In the genomic region with DNA sequence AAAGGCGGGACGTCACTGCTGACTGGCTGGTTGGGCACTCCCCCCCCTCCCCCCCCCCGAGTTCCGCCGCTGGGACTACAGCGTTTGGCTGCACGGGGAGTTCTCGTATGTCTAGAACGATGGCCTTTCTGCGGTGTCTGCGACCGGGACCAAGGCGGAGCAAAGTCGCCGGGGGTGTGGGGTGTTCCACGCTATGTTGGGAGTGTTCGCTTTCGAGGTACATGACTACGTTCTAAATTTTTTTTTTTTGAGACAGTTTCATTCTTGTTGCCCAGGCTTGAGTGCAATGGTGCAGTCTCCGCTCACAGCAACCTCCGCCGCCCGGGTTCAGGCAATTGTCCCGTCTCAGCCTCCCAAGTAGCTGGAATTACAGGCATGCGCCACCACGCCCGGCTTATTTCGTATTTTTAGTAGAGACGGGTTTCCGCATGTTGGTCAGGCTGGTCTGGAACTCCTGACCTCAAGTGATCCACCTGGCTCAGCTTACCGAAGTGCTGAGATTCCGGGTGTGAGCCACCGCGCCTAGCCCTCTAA, we compare ENCODE assay signal across 1 cellular context.
A peak's percentile ranks its signal among the peaks of the same experiment; 100 is the strongest.
TF ChIP-seq lines count a peak whose summit lies in the region.

No MANE protein-coding gene starts in this region.

TF ChIP-seq in HepG2, 621 proteins besides CTCF, POLR2A, EP300 and RAD21 (continues in another document):
- TF ChIP-seq ZNF460 (CRISPR knock-in tag; IDR thresholded peaks at IDR 0.05; ENCODE audit: borderline replicate concordance) = peak; percentile 67; the same call in 1 of the 2 replicates
- TF ChIP-seq ZNF746 (CRISPR knock-in tag; IDR thresholded peaks at IDR 0.05) = no peak
- TF ChIP-seq KDM2A (CRISPR knock-in tag; IDR thresholded peaks at IDR 0.05; ENCODE audit: borderline replicate concordance, low read depth) = peak; percentile 93
- TF ChIP-seq, protein P1, sequence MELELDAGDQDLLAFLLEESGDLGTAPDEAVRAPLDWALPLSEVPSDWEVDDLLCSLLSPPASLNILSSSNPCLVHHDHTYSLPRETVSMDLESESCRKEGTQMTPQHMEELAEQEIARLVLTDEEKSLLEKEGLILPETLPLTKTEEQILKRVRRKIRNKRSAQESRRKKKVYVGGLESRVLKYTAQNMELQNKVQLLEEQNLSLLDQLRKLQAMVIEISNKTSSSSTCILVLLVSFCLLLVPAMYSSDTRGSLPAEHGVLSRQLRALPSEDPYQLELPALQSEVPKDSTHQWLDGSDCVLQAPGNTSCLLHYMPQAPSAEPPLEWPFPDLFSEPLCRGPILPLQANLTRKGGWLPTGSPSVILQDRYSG (CRISPR knock-in tag; IDR thresholded peaks at IDR 0.05) = peak; percentile 12; the same call in 1 of the 2 replicates
- TF ChIP-seq ZNF792 (CRISPR knock-in tag; IDR thresholded peaks at IDR 0.05) = 0 out of 2 replicates have a peak, but pooled peaks have one; percentile 4
- 0 out of 2 replicates have a peak, but pooled peaks have one; percentile 6 for TF ChIP-seq ZNF274 (CRISPR knock-in tag; IDR thresholded peaks at IDR 0.05)
- 0 out of 2 replicates have a peak, but pooled peaks have one; percentile 2 for TF ChIP-seq ZNF816 (CRISPR knock-in tag; IDR thresholded peaks at IDR 0.05; ENCODE audit: borderline replicate concordance)
- TF ChIP-seq ZZZ3 (CRISPR knock-in tag; IDR thresholded peaks at IDR 0.05; ENCODE audit: borderline replicate concordance) = no peak
- TF ChIP-seq ZFP62 (CRISPR knock-in tag; IDR thresholded peaks at IDR 0.05) = no peak
- TF ChIP-seq ZNF264 (CRISPR knock-in tag; IDR thresholded peaks at IDR 0.05) = peak; percentile 69; the same call in 1 of the 2 replicates
- TF ChIP-seq ZC3H13 (CRISPR knock-in tag; IDR thresholded peaks at IDR 0.05) = 0 out of 2 replicates have a peak, but pooled peaks have one; percentile 12
- 0 out of 2 replicates have a peak, but pooled peaks have one; percentile 11 for TF ChIP-seq FOXJ3 (CRISPR knock-in tag; IDR thresholded peaks at IDR 0.05; ENCODE audit: borderline replicate concordance)
- TF ChIP-seq KMT2B (CRISPR knock-in tag; IDR thresholded peaks at IDR 0.05) = peak; percentile 10; the same call in 1 of the 2 replicates
- peak; percentile 31; the same call in 1 of the 2 replicates for TF ChIP-seq ZSCAN30 (CRISPR knock-in tag; IDR thresholded peaks at IDR 0.05)
- TF ChIP-seq, protein P2, sequence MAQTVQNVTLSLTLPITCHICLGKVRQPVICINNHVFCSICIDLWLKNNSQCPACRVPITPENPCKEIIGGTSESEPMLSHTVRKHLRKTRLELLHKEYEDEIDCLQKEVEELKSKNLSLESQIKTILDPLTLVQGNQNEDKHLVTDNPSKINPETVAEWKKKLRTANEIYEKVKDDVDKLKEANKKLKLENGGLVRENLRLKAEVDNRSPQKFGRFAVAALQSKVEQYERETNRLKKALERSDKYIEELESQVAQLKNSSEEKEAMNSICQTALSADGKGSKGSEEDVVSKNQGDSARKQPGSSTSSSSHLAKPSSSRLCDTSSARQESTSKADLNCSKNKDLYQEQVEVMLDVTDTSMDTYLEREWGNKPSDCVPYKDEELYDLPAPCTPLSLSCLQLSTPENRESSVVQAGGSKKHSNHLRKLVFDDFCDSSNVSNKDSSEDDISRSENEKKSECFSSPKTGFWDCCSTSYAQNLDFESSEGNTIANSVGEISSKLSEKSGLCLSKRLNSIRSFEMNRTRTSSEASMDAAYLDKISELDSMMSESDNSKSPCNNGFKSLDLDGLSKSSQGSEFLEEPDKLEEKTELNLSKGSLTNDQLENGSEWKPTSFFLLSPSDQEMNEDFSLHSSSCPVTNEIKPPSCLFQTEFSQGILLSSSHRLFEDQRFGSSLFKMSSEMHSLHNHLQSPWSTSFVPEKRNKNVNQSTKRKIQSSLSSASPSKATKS (CRISPR knock-in tag; IDR thresholded peaks at IDR 0.05) = 0 out of 2 replicates have a peak, but pooled peaks have one; percentile 55
- TF ChIP-seq, protein P3, sequence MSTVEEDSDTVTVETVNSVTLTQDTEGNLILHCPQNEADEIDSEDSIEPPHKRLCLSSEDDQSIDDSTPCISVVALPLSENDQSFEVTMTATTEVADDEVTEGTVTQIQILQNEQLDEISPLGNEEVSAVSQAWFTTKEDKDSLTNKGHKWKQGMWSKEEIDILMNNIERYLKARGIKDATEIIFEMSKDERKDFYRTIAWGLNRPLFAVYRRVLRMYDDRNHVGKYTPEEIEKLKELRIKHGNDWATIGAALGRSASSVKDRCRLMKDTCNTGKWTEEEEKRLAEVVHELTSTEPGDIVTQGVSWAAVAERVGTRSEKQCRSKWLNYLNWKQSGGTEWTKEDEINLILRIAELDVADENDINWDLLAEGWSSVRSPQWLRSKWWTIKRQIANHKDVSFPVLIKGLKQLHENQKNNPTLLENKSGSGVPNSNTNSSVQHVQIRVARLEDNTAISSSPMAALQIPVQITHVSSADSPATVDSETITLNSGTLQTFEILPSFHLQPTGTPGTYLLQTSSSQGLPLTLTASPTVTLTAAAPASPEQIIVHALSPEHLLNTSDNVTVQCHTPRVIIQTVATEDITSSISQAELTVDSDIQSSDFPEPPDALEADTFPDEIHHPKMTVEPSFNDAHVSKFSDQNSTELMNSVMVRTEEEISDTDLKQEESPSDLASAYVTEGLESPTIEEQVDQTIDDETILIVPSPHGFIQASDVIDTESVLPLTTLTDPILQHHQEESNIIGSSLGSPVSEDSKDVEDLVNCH (CRISPR knock-in tag; IDR thresholded peaks at IDR 0.05) = 0 out of 2 replicates have a peak, but pooled peaks have one; percentile 17
- peak; percentile 48; the same call in 1 of the 2 replicates for TF ChIP-seq ZBTB42 (CRISPR knock-in tag; IDR thresholded peaks at IDR 0.05)
- peak; percentile 17; the same call in 1 of the 2 replicates for TF ChIP-seq SMYD3 (CRISPR knock-in tag; IDR thresholded peaks at IDR 0.05)
- TF ChIP-seq ZFP36L1 (CRISPR knock-in tag; IDR thresholded peaks at IDR 0.05) = peak; percentile 76; the same call in 1 of the 2 replicates
- TF ChIP-seq STAG1 (CRISPR knock-in tag; IDR thresholded peaks at IDR 0.05) = no peak
- TF ChIP-seq PHF20 (CRISPR knock-in tag; IDR thresholded peaks at IDR 0.05) = peak; percentile 17; the same call in 1 of the 2 replicates
- no peak for TF ChIP-seq JDP2 (CRISPR knock-in tag; IDR thresholded peaks at IDR 0.05; ENCODE audit: borderline replicate concordance)
- TF ChIP-seq ZNF768 (CRISPR knock-in tag; IDR thresholded peaks at IDR 0.05) = no peak
- TF ChIP-seq ONECUT2 (CRISPR knock-in tag; IDR thresholded peaks at IDR 0.05) = 0 out of 2 replicates have a peak, but pooled peaks have one; percentile 3
- 0 out of 2 replicates have a peak, but pooled peaks have one; percentile 1 for TF ChIP-seq ZFAT (CRISPR knock-in tag; conservative IDR thresholded peaks at IDR 0.05)
- TF ChIP-seq ZNF552 (CRISPR knock-in tag; IDR thresholded peaks at IDR 0.05; ENCODE audit: borderline replicate concordance) = 0 out of 2 replicates have a peak, but pooled peaks have one; percentile 6
- peak; percentile 8; the same call in 1 of the 2 replicates for TF ChIP-seq ZNF556 (CRISPR knock-in tag; IDR thresholded peaks at IDR 0.05; ENCODE audit: borderline replicate concordance)
- TF ChIP-seq, protein P4, sequence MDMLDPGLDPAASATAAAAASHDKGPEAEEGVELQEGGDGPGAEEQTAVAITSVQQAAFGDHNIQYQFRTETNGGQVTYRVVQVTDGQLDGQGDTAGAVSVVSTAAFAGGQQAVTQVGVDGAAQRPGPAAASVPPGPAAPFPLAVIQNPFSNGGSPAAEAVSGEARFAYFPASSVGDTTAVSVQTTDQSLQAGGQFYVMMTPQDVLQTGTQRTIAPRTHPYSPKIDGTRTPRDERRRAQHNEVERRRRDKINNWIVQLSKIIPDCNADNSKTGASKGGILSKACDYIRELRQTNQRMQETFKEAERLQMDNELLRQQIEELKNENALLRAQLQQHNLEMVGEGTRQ (IDR thresholded peaks at IDR 0.05; ENCODE audit: low read depth, low read length) = no peak
- TF ChIP-seq, protein P4 (CRISPR knock-in tag; IDR thresholded peaks at IDR 0.05; ENCODE audit: borderline replicate concordance) = 0 out of 2 replicates have a peak, but pooled peaks have one; percentile 10
- 0 out of 2 replicates have a peak, but pooled peaks have one; percentile 12 for TF ChIP-seq MED13 (CRISPR knock-in tag; IDR thresholded peaks at IDR 0.05)
- peak; percentile 21; the same call in 1 of the 2 replicates for TF ChIP-seq ZNF558 (CRISPR knock-in tag; IDR thresholded peaks at IDR 0.05; ENCODE audit: borderline replicate concordance)
- TF ChIP-seq TGIF2 (CRISPR knock-in tag; IDR thresholded peaks at IDR 0.05) = peak; percentile 3; the same call in 1 of the 2 replicates
- TF ChIP-seq SNAI1 (CRISPR knock-in tag; IDR thresholded peaks at IDR 0.05; ENCODE audit: borderline replicate concordance) = no peak
- TF ChIP-seq ZNF546 (CRISPR knock-in tag; conservative IDR thresholded peaks at IDR 0.05) = 0 out of 2 replicates have a peak, but pooled peaks have one; percentile 8
- 0 out of 2 replicates have a peak, but pooled peaks have one; percentile 8 for TF ChIP-seq ZNF367 (CRISPR knock-in tag; IDR thresholded peaks at IDR 0.05; ENCODE audit: borderline replicate concordance)
- no peak for TF ChIP-seq REPIN1 (CRISPR knock-in tag; IDR thresholded peaks at IDR 0.05; ENCODE audit: borderline replicate concordance, low read depth)
- TF ChIP-seq MAZ (IDR thresholded peaks at IDR 0.05; ENCODE audit: borderline replicate concordance, low read depth, low read length) = peak; percentile 79
- no peak for TF ChIP-seq MAZ (CRISPR knock-in tag; IDR thresholded peaks at IDR 0.05; ENCODE audit: low read depth)
- TF ChIP-seq, protein P5, sequence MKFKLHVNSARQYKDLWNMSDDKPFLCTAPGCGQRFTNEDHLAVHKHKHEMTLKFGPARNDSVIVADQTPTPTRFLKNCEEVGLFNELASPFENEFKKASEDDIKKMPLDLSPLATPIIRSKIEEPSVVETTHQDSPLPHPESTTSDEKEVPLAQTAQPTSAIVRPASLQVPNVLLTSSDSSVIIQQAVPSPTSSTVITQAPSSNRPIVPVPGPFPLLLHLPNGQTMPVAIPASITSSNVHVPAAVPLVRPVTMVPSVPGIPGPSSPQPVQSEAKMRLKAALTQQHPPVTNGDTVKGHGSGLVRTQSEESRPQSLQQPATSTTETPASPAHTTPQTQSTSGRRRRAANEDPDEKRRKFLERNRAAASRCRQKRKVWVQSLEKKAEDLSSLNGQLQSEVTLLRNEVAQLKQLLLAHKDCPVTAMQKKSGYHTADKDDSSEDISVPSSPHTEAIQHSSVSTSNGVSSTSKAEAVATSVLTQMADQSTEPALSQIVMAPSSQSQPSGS (CRISPR knock-in tag; IDR thresholded peaks at IDR 0.05) = 0 out of 2 replicates have a peak, but pooled peaks have one; percentile 6
- 0 out of 2 replicates have a peak, but pooled peaks have one; percentile 3 for TF ChIP-seq ZNF430 (CRISPR knock-in tag; IDR thresholded peaks at IDR 0.05)
- TF ChIP-seq ZNF670 (CRISPR knock-in tag; IDR thresholded peaks at IDR 0.05; ENCODE audit: borderline replicate concordance) = 0 out of 2 replicates have a peak, but pooled peaks have one; percentile 6
- TF ChIP-seq, protein P6, sequence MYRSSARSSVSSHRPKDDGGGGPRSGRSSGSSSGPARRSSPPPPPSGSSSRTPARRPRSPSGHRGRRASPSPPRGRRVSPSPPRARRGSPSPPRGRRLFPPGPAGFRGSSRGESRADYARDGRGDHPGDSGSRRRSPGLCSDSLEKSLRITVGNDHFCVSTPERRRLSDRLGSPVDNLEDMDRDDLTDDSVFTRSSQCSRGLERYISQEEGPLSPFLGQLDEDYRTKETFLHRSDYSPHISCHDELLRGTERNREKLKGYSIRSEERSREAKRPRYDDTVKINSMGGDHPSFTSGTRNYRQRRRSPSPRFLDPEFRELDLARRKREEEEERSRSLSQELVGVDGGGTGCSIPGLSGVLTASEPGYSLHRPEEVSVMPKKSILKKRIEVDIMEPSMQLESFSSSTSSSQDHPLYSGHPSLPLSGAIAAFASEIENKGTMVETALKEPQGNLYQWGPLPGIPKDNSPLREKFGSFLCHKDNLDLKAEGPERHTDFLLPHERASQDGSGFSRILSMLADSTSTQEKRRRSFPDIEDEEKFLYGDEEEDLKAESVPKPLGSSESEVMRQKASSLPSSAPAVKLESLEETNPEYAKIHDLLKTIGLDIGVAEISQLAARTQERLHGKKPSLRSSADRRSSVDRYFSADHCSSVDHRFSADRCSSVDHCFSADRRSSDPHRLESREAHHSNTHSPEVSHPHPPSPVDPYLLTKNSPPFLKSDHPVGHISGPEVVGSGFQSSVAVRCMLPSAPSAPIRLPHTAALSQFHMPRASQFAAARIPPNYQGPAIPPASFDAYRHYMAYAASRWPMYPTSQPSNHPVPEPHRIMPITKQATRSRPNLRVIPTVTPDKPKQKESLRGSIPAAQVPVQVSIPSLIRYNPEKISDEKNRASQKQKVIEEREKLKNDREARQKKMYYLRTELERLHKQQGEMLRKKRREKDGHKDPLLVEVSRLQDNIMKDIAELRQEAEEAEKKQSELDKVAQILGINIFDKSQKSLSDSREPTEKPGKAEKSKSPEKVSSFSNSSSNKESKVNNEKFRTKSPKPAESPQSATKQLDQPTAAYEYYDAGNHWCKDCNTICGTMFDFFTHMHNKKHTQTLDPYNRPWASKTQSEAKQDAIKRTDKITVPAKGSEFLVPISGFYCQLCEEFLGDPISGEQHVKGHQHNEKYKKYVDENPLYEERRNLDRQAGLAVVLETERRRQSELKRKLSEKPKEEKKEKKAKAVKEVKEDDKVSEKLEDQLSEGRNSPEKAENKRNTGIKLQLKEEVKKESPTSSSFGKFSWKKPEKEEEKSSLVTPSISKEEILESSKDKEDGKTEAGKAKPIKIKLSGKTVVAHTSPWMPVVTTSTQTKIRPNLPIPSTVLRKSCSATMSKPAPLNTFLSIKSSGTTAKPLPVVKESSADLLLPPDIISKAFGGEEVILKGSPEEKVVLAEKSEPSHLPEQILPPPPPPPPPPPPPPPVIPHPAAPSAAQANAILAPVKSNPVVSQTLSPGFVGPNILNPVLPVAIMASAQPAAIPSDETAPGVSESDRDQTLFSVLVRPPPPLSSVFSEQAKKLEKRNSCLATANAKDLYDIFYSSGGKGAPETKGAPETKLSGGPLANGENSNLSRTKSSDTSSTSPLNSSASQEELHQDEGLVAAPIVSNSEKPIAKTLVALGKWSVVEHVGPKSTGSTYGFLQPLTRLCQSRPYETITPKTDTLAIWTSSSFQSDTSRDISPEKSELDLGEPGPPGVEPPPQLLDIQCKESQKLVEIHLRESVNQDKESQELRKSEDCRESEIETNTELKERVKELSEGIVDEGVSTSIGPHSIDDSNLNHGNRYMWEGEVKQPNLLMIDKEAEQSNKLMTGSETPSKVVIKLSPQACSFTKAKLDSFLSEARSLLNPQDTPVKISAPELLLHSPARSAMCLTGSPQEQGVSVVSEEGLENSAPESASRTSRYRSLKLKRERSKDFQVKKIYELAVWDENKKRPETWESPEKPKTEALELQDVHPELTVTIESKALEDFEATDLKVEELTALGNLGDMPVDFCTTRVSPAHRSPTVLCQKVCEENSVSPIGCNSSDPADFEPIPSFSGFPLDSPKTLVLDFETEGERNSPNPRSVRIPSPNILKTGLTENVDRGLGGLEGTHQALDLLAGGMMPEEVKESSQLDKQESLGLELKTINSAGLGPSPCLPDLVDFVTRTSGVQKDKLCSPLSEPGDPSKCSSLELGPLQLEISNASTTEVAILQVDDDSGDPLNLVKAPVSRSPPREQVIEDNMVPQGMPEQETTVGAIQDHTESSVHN (CRISPR knock-in tag; IDR thresholded peaks at IDR 0.05) = peak; percentile 0; the same call in 1 of the 2 replicates
- no peak for TF ChIP-seq U2AF1 (optimal IDR thresholded peaks at IDR 0.05; ENCODE audit: low read depth, low read length)
- peak; percentile 78 for TF ChIP-seq ZNF121 (CRISPR knock-in tag; IDR thresholded peaks at IDR 0.05)
